Comparison of ENCODE assay signal across 26 cellular contexts in genomic region chr4:151835467-151835866, GRCh38.
"Had no signal": no experiment of that assay in that cellular context is flagged by ENCODE, and none has a peak within 500 bp of the region (broad histone marks: within the 10 kb centered on the region; RNA-seq: fewer than 3 reads in every experiment).

No MANE protein-coding gene starts in this region.

- H3K4me1 ChIP-seq: heart right ventricle, left lung, neural progenitor cell, parathyroid adenoma, psoas muscle, sigmoid colon, spleen, tibial nerve, upper lobe of left lung had no signal

- H3K9ac ChIP-seq: neural progenitor cell, parathyroid adenoma had no signal

- H3K9me3 ChIP-seq: heart right ventricle, left lung, mucosa of descending colon, psoas muscle, sigmoid colon, spleen, thoracic aorta, tibial nerve, upper lobe of left lung had no signal

- FAIRE-seq: colon, islet of Langerhans, urothelium cell line had no signal

- H3K4me3 ChIP-seq: dorsolateral prefrontal cortex, heart right ventricle, left lung, mucosa of descending colon, neural progenitor cell, psoas muscle, sigmoid colon, skin epidermis, spleen, thoracic aorta, tibial nerve, upper lobe of left lung had no signal

- H2AFZ ChIP-seq: neural progenitor cell, parathyroid adenoma had no signal

- H3K79me2 ChIP-seq: parathyroid adenoma had no signal

- H3K4me2 ChIP-seq: neural progenitor cell had no signal

- H3K27ac ChIP-seq: dorsolateral prefrontal cortex, heart right ventricle, left lung, neural progenitor cell, parathyroid adenoma, psoas muscle, sigmoid colon, skin epidermis, spleen, thoracic aorta, tibial nerve, upper lobe of left lung had no signal

- DNase-seq: dorsolateral prefrontal cortex; effector CD4-positive, alpha-beta T cell; foreskin melanocyte; glutamatergic neuron; heart right ventricle; hippocampal formation; left cardiac atrium; left lung; mesenchymal stem cell; mucosa of descending colon; naive thymus-derived CD4-positive, alpha-beta T cell; psoas muscle; right cardiac atrium; sigmoid colon; spleen; stimulated activated CD4-positive, alpha-beta T cell treated with anti-CD3 and anti-CD28 coated beads, Interleukin-4, amount 100 ng/mL, for 4 hours; stimulated activated naive CD8-positive, alpha-beta T cell treated with anti-CD3 and anti-CD28 coated beads, Interleukin-15, Interleukin-2, amounts not matched to agents 100 U/mL and 50 U/mL, for 24 hours; upper lobe of left lung had no signal

- H3K27me3 ChIP-seq: dorsolateral prefrontal cortex, heart right ventricle, neural progenitor cell, sigmoid colon, spleen, tibial nerve, upper lobe of left lung had no signal

- H3K36me3 ChIP-seq: heart right ventricle, left lung, neural progenitor cell, sigmoid colon, spleen, thoracic aorta, tibial nerve, upper lobe of left lung had no signal
